In genomic region chr2:168233166-168233565, GRCh38 we compare ENCODE assay signal across 16 cellular contexts.
"Had no signal": no experiment of that assay in that cellular context is flagged by ENCODE, and none has a peak within 500 bp of the region (broad histone marks: within the 10 kb centered on the region; RNA-seq: fewer than 3 reads in every experiment).

No MANE protein-coding gene starts in this region.

- H3K27ac Mint-ChIP-seq: nephron progenitor cell; T-helper 1 cell treated with Interleukin-12 subunit alpha and Interleukin-12 subunit beta and Interleukin-4 antibody, amounts not matched to agents 30 μg/mL and 1 μg/mL, for 36 hours; WTC11 had no signal

- H3K4me1 ChIP-seq: body of pancreas, lower lobe of right lung, tibial nerve had no signal

- H3K9me3 ChIP-seq: body of pancreas, lower lobe of right lung, vagina had no signal

- H3K27me3 ChIP-seq: body of pancreas, stomach, tibial nerve, vagina had no signal

- H3K36me3 ChIP-seq: lower lobe of right lung had no signal

- H3K4me3 ChIP-seq: body of pancreas, lower lobe of right lung, stomach, tibial nerve, vagina had no signal

- DNase-seq: activated CD4-positive, alpha-beta T cell treated with anti-CD3 and anti-CD28 coated beads for 48 hours; activated CD8-positive, alpha-beta memory T cell treated with anti-CD3 and anti-CD28 coated beads for 24 hours; activated gamma-delta T cell treated with Interleukin-2 at 50 U/mL for 16 hours; body of pancreas; cerebellar nuclear complex; dermis blood vessel endothelial cell; hypothalamus; lower lobe of right lung; nephron progenitor cell; stimulated activated CD4-positive, alpha-beta T cell treated with anti-CD3 and anti-CD28 coated beads, Interleukin-4, amount 100 ng/mL, for 1 hour; stimulated activated CD8-positive, alpha-beta memory T cell treated with anti-CD3 and anti-CD28 coated beads, Interleukin-4, amount 100 ng/mL, for 48 hours; stomach had no signal

- H3K4me3 Mint-ChIP-seq: nephron progenitor cell; T-helper 1 cell treated with Interleukin-12 subunit alpha and Interleukin-12 subunit beta and Interleukin-4 antibody, amounts not matched to agents 30 μg/mL and 1 μg/mL, for 36 hours; WTC11 had no signal
